Comparison of ENCODE assay signal across 20 cellular contexts in genomic region chr17:10271004-10271620, GRCh38.
A peak's percentile ranks its signal among the peaks of the same experiment; 100 is the strongest.
DNase-seq lines count a peak whose midpoint lies in the region; ATAC-seq, FAIRE-seq and TF ChIP-seq lines count a peak whose summit lies in the region.
"Had no signal": no experiment of that assay in that cellular context is flagged by ENCODE, and none has a peak within 500 bp of the region (broad histone marks: within the 10 kb centered on the region; RNA-seq: fewer than 3 reads in every experiment).

No MANE protein-coding gene starts in this region.

- H3K27me3 ChIP-seq in HepG2 (ENCODE audit: control insufficient read depth in 1 of 2, insufficient read depth in 2 of 2, low read length in 2 of 2) (no peaks in the 10 kb centered on the region; a peak in 1 of 5 replicates), right lobe of liver (no peaks in the 10 kb centered on the region), left ventricle myocardium inferior (ENCODE audit: low read depth) (peaks cover 49% of the 10 kb centered on the region), vagina (no peaks in the 10 kb centered on the region)
- H3K27me3 ChIP-seq: foreskin keratinocyte, neutrophil had no signal

- no peak for TF ChIP-seq CTCF in HepG2 (CRISPR knock-in tag; IDR thresholded peaks at IDR 0.05)
- TF ChIP-seq CTCF in right lobe of liver (IDR thresholded peaks at IDR 0.05): no peak
- no peak for TF ChIP-seq CTCF in left ventricle myocardium inferior (IDR thresholded peaks at IDR 0.05; ENCODE audit: borderline replicate concordance)
- TF ChIP-seq CTCF in vagina (IDR thresholded peaks at IDR 0.05): no peak

- in situ Hi-C loops in HepG2 (cut with HindIII; ENCODE audit: extremely low pct_ligation_motif_present, low pct_unique_long_range_greater_than_20kb): no loop called here

- no peak overlapping the region for H3K4me3 ChIP-seq in HepG2 (replicated peaks in 1 of 3; ENCODE audit: insufficient read depth in 1 of 3, low read depth in 2 of 3, low read length in 3 of 3)
- no peak overlapping the region for H3K4me3 ChIP-seq in right lobe of liver
- H3K4me3 ChIP-seq in left ventricle myocardium inferior: no peak overlapping the region
- H3K4me3 ChIP-seq in vagina: no peak overlapping the region

- 39% methylated on average over 3 of the region's 3 CpGs for WGBS in HepG2 (ENCODE audit: low lambda C conversion rate)
- 20% methylated on average over 2 of the region's 3 CpGs for WGBS in right lobe of liver (ENCODE audit: insufficient coverage, low coverage, low lambda C conversion rate, missing lambda C conversion rate)

- BruUV-seq in HepG2 (replicated peaks; lab: Mats Ljungman, UMichigan): no TSS peak

- intact Hi-C loops in HepG2 (cut with micrococcal nuclease; ENCODE audit: unreplicated experiment) (no loop called here), right lobe of liver (cut with DNase I) (no loop called here), left ventricle myocardium inferior (cut with micrococcal nuclease) (no loop called here), vagina (cut with DNase I) (no loop called here)

- H3K9ac ChIP-seq in HepG2 (ENCODE audit: insufficient read depth, low read depth, low read length): no peak overlapping the region

- no peak overlapping the region for H3K4me2 ChIP-seq in HepG2 (ENCODE audit: low read depth, low read length)

- no peaks in the 10 kb centered on the region for H3K36me3 ChIP-seq in HepG2 (replicated peaks in 1 of 2; ENCODE audit: control insufficient read depth in 1 of 2, insufficient read depth in 2 of 2, low read length in 2 of 2)
- no peaks in the 10 kb centered on the region for H3K36me3 ChIP-seq in right lobe of liver
- H3K36me3 ChIP-seq in left ventricle myocardium inferior: no peaks in the 10 kb centered on the region
- no peaks in the 10 kb centered on the region for H3K36me3 ChIP-seq in vagina
- H3K36me3 ChIP-seq: neutrophil had no signal

- FAIRE-seq in HepG2 (lab: Jason Lieb, UNC): no peak
- FAIRE-seq: astrocyte, colon had no signal

- CTCF ChIA-PET in HepG2 (lab: Yijun Ruan, JAX; ENCODE audit: low intra/inter-chr PET ratio, low total read pairs): no interaction called here

- H3K79me2 ChIP-seq in HepG2 (ENCODE audit: insufficient read depth, low read length): no peaks in the 10 kb centered on the region

- no peak for TF ChIP-seq EP300 in HepG2 (IDR thresholded peaks at IDR 0.05; ENCODE audit: low read depth in 2 of 2, low read length in 2 of 2)
- TF ChIP-seq EP300 in HepG2 (CRISPR knock-in tag; IDR thresholded peaks at IDR 0.05; ENCODE audit: borderline replicate concordance): no peak

- DNase-seq in HepG2 (ENCODE audit: low spot score) (no peak), right lobe of liver (no peak), RPMI7951 (ENCODE audit: low read depth) (peak; percentile 25), left ventricle myocardium inferior (no peak), vagina (ENCODE audit: extremely low spot score in 2 of 2) (no peak), HuH-7 (ENCODE audit: low spot score) (no peak), NCI-H510A treated with DMSO at 0.1 percent for 48 hours (lab: John Stamatoyannopoulos, UW) (no peak)
- DNase-seq: activated CD4-positive, alpha-beta T cell treated with anti-CD3 and anti-CD28 coated beads, Interleukin-2, amount 50 U/mL, for 4 hours; activated naive CD4-positive, alpha-beta T cell treated with anti-CD3 and anti-CD28 coated beads, Interleukin-2, amount 10 ng/mL, durations not matched to agents 7 days and 5 days; CD8-positive, alpha-beta memory T cell; DMS79; foreskin keratinocyte; NCI-H1417 treated with DMSO at 0.1 percent for 48 hours; NCI-H2171 treated with DMSO at 0.1 percent for 48 hours; NCI-H774 had no signal

- no peak for TF ChIP-seq RAD21 in HepG2 (CRISPR knock-in tag; IDR thresholded peaks at IDR 0.05)

- POLR2A ChIA-PET in HepG2 (lab: Yijun Ruan, JAX): no interaction called here

- no peaks in the 10 kb centered on the region for H4K20me1 ChIP-seq in HepG2 (ENCODE audit: insufficient read depth, low read length)

- no peaks in the 10 kb centered on the region for H3K4me1 ChIP-seq in HepG2 (ENCODE audit: insufficient read depth, low read length)
- H3K4me1 ChIP-seq in right lobe of liver: no peaks in the 10 kb centered on the region
- no peaks in the 10 kb centered on the region for H3K4me1 ChIP-seq in left ventricle myocardium inferior
- peaks cover 6% of the 10 kb centered on the region for H3K4me1 ChIP-seq in vagina
- H3K4me1 ChIP-seq: foreskin keratinocyte had no signal

- H3K27ac ChIP-seq in HepG2 (ENCODE audit: extremely low read length, insufficient read depth, low read length) (no peak overlapping the region), right lobe of liver (no peak overlapping the region), left ventricle myocardium inferior (replicated peaks) (peak overlapping the region; percentile 30), vagina (peak overlapping the region; percentile 46)
- H3K27ac ChIP-seq: foreskin keratinocyte, neutrophil, VCaP had no signal

- TF ChIP-seq POLR2A in HepG2 (IDR thresholded peaks at IDR 0.05; ENCODE audit: insufficient read depth in 1 of 2, low read depth in 2 of 2, low read length in 2 of 2) (no peak), right lobe of liver (IDR thresholded peaks at IDR 0.05) (no peak), vagina (IDR thresholded peaks at IDR 0.05) (no peak)

- H3K9me3 ChIP-seq in HepG2 (ENCODE audit: low read length) (no peaks in the 10 kb centered on the region), right lobe of liver (no peaks in the 10 kb centered on the region), left ventricle myocardium inferior (replicated peaks) (no peaks in the 10 kb centered on the region), vagina (no peaks in the 10 kb centered on the region)
- H3K9me3 ChIP-seq: neutrophil had no signal

- no peak overlapping the region for H2AFZ ChIP-seq in HepG2 (ENCODE audit: low read length)

- ATAC-seq in HepG2 (no peak), right lobe of liver (no peak), HG02642 (IDR thresholded peaks at IDR 0.05; ENCODE audit: poor library complexity, unreplicated experiment) (no peak)
- ATAC-seq: foreskin keratinocyte had no signal

TF ChIP-seq in HepG2, 621 proteins besides CTCF, POLR2A, EP300 and RAD21:
- TF ChIP-seq, protein P1, sequence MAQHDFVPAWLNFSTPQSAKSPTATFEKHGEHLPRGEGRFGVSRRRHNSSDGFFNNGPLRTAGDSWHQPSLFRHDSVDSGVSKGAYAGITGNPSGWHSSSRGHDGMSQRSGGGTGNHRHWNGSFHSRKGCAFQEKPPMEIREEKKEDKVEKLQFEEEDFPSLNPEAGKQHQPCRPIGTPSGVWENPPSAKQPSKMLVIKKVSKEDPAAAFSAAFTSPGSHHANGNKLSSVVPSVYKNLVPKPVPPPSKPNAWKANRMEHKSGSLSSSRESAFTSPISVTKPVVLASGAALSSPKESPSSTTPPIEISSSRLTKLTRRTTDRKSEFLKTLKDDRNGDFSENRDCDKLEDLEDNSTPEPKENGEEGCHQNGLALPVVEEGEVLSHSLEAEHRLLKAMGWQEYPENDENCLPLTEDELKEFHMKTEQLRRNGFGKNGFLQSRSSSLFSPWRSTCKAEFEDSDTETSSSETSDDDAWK (CRISPR knock-in tag; IDR thresholded peaks at IDR 0.05): no peak
- peak; percentile 82 for TF ChIP-seq CEBPB (IDR thresholded peaks at IDR 0.05; ENCODE audit: borderline replicate concordance, low read depth, low read length)
- TF ChIP-seq ZNF496 (CRISPR knock-in tag; IDR thresholded peaks at IDR 0.05; ENCODE audit: insufficient replicate concordance): no peak
- TF ChIP-seq ZNF10 (CRISPR knock-in tag; IDR thresholded peaks at IDR 0.05; ENCODE audit: borderline replicate concordance, low read depth): no peak
- TF ChIP-seq U2AF2 (IDR thresholded peaks at IDR 0.05; ENCODE audit: low read depth, low read length): no peak
- TF ChIP-seq HDAC6 (IDR thresholded peaks at IDR 0.05; ENCODE audit: low read depth, low read length): no peak
- TF ChIP-seq RAD51 (IDR thresholded peaks at IDR 0.05; ENCODE audit: borderline replicate concordance): peak; percentile 32; the same call in 1 of the 2 replicates

Comparison
In these comparisons a context has a peak if more than half of its experiments do, and no peak if none do; other contexts are left out.
1. H3K27ac ChIP-seq: peak in left ventricle myocardium inferior (single experiment) and vagina (single experiment); none in HepG2 (single experiment) and right lobe of liver (0 of 3).